Comparison of ENCODE assay signal across 14 cellular contexts in genomic region chr14:20686386-20687143, GRCh38. TPM values are rescaled to one million over a fixed set of nuclear protein-coding genes. Genes with fewer than 3 reads are reported as not detected.
A peak's percentile ranks its signal among the peaks of the same experiment; 100 is the strongest.
DNase-seq lines count a peak whose midpoint lies in the region; ATAC-seq and TF ChIP-seq lines count a peak whose summit lies in the region.
"Had no signal": no experiment of that assay in that cellular context is flagged by ENCODE, and none has a peak within 500 bp of the region (broad histone marks: within the 10 kb centered on the region; RNA-seq: fewer than 3 reads in every experiment).

No MANE protein-coding gene starts in this region.

- H3F3A ChIP-seq in Loucy (ENCODE audit: low read depth): peaks cover 10% of the 10 kb centered on the region

- intact Hi-C loops in esophagus squamous epithelium (cut with DNase I): loop anchor here (10.0 kb wide), 1 partner anchor 352 kb away; the partner anchor contains the start of gene CCNB1IP1
- intact Hi-C loops in upper lobe of right lung (cut with DNase I): loop anchor here (10.0 kb wide), 1 partner anchor 72 kb away; no protein-coding TSS in a partner anchor

- H2AFZ ChIP-seq in Loucy (ENCODE audit: low read length): no peak overlapping the region

- H3K9me2 ChIP-seq in Loucy (replicated peaks; ENCODE audit: low read depth, low read length): no peaks in the 10 kb centered on the region

- no peaks in the 10 kb centered on the region for H3K79me2 ChIP-seq in Loucy (ENCODE audit: insufficient read depth, low read length)

- H3K9me3 ChIP-seq in Loucy (ENCODE audit: insufficient read depth, low read depth, low read length) (no peaks in the 10 kb centered on the region), esophagus squamous epithelium (no peaks in the 10 kb centered on the region), upper lobe of right lung (no peaks in the 10 kb centered on the region)

- H4K20me1 ChIP-seq in Loucy (ENCODE audit: insufficient read depth, low read length, poor library complexity, severe bottlenecking): no peaks in the 10 kb centered on the region

- peaks cover 13% of the 10 kb centered on the region for H3K4me1 Mint-ChIP-seq in neural crest cell

- H3K27ac ChIP-seq in esophagus squamous epithelium (peak overlapping the region in 3 of 4 donors; percentile 57 to 100 (median 98)), upper lobe of right lung (peak overlapping the region; percentile 100)

- TF ChIP-seq CTCF in Loucy (conservative IDR thresholded peaks at IDR 0.05; ENCODE audit: low read length) (no peak), esophagus squamous epithelium (IDR thresholded peaks at IDR 0.05) (no peak), neural crest cell (conservative IDR thresholded peaks at IDR 0.05) (no peak), upper lobe of right lung (IDR thresholded peaks at IDR 0.05) (no peak)

- H3K27ac Mint-ChIP-seq in neural crest cell (ENCODE audit: unreplicated experiment): no peak overlapping the region
- H3K27ac Mint-ChIP-seq: CD8-positive, alpha-beta T cell had no signal

- H3K4me1 ChIP-seq in Loucy (ENCODE audit: insufficient read depth, low read length, poor library complexity, severe bottlenecking) (peaks cover 19% of the 10 kb centered on the region), esophagus squamous epithelium (peaks cover 12 to 59% (median 14%) of the 10 kb centered on the region in 3 donors), upper lobe of right lung (peaks cover 16% of the 10 kb centered on the region)

- no peaks in the 10 kb centered on the region for H3K36me3 Mint-ChIP-seq in neural crest cell (ENCODE audit: low read depth)

- H3K36me3 ChIP-seq in Loucy (ENCODE audit: insufficient read depth, low read length): no peaks in the 10 kb centered on the region
- no peaks in the 10 kb centered on the region for H3K36me3 ChIP-seq in esophagus squamous epithelium
- H3K36me3 ChIP-seq in upper lobe of right lung: no peaks in the 10 kb centered on the region

- no peaks in the 10 kb centered on the region for H3K9me3 Mint-ChIP-seq in neural crest cell
- H3K9me3 Mint-ChIP-seq: CD8-positive, alpha-beta T cell had no signal

- no peak for TF ChIP-seq POLR2A in esophagus squamous epithelium (IDR thresholded peaks at IDR 0.05)

- H3K9ac ChIP-seq in Loucy (ENCODE audit: low read depth, low read length, poor library complexity, severe bottlenecking): no peak overlapping the region

- 64 to 68% methylated on average over 7 of the region's 7 CpGs for WGBS in esophagus squamous epithelium, 2 donors

- H3K4me3 Mint-ChIP-seq in neural crest cell: peak overlapping the region; percentile 32
- H3K4me3 Mint-ChIP-seq: CD8-positive, alpha-beta T cell had no signal

- H3K4me3 ChIP-seq in Loucy (ENCODE audit: low read length, poor library complexity, severe bottlenecking) (no peak overlapping the region), esophagus squamous epithelium (peak overlapping the region in 2 of 4 donors; percentile 71 to 89), upper lobe of right lung (peak overlapping the region; percentile 73)

- H3K4me2 ChIP-seq in Loucy (ENCODE audit: low read depth, low read length, poor library complexity, severe bottlenecking): peak overlapping the region; percentile 16

- peaks cover 8% of the 10 kb centered on the region for H3K27me3 Mint-ChIP-seq in neural crest cell (ENCODE audit: low read depth)

- H3K27me3 ChIP-seq in Loucy (ENCODE audit: insufficient read depth, low read length, poor library complexity, severe bottlenecking) (no peaks in the 10 kb centered on the region), esophagus squamous epithelium (no peaks in the 10 kb centered on the region), upper lobe of right lung (no peaks in the 10 kb centered on the region)

- no peak for DNase-seq in esophagus squamous epithelium (lab: John Stamatoyannopoulos, UW)
- DNase-seq in neural crest cell (ENCODE audit: low read depth, low spot score): no peak
- DNase-seq in upper lobe of right lung: no peak
- DNase-seq in NCI-H1105 treated with DMSO at 0.1 percent for 48 hours (lab: John Stamatoyannopoulos, UW): no peak
- DNase-seq in AG20443 (ENCODE audit: low spot score): no peak
- DNase-seq: activated effector memory CD4-positive, alpha-beta T cell treated with Interleukin-2 at 50 U/mL for 16 hours; CD8-positive, alpha-beta T cell; mesendoderm; occipital lobe; substantia nigra had no signal

- no peak for ATAC-seq in upper lobe of right lung
- ATAC-seq in HG03521 (IDR thresholded peaks at IDR 0.05; ENCODE audit: unreplicated experiment): no peak
- ATAC-seq: CD8-positive, alpha-beta T cell; SK-N-SH treated with all-trans-retinoic acid at 6 μM for 48 hours had no signal

RNA-seq across cellular contexts. Expression of gene ANG, which starts 2.0 kb away (rescaled TPM):
- 10 to 100 TPM in 1 of 4 donors, 1 to 10 TPM in 3; 1.4 to 15.1 (median 5.8) TPM for total RNA-seq in esophagus squamous epithelium
- 2.3 and 3.3 TPM in 2 replicates for total RNA-seq in neural crest cell
- 28.1 TPM for total RNA-seq in upper lobe of right lung

RNA-seq across cellular contexts. Expression of gene RNASE4, which starts 2.2 kb away (rescaled TPM):
- total RNA-seq in esophagus squamous epithelium: 10 to 100 TPM in 2 of 4 donors, 1 to 10 TPM in 2; 4.0 to 73.1 (median 19.5) TPM
- 2.6 TPM in 2 replicates for total RNA-seq in neural crest cell
- 42.5 TPM for total RNA-seq in upper lobe of right lung

RNA-seq across cellular contexts. Expression of gene OR6S1, which starts 45.1 kb away (rescaled TPM):
- total RNA-seq in esophagus squamous epithelium: not detected
- total RNA-seq in neural crest cell: not detected in 2 replicates
- total RNA-seq in upper lobe of right lung: not detected
- total RNA-seq: CD8-positive, alpha-beta T cell; dermis microvascular lymphatic vessel endothelial cell; occipital lobe had no signal

RNA-seq across cellular contexts. Expression of gene EDDM3A, which starts 59.1 kb away (rescaled TPM):
- total RNA-seq in esophagus squamous epithelium: not detected
- not detected in 2 replicates for total RNA-seq in neural crest cell
- total RNA-seq in upper lobe of right lung: not detected
- total RNA-seq: CD8-positive, alpha-beta T cell; dermis microvascular lymphatic vessel endothelial cell; occipital lobe had no signal
